Comparison of ENCODE assay signal across 1 cellular context in genomic region chr2:101361519-101361918, GRCh38.
TF ChIP-seq lines count a peak whose summit lies in the region.

No MANE protein-coding gene starts in this region.

TF ChIP-seq in A549, 52 proteins besides CTCF, POLR2A, EP300 and RAD21 (continued from another document):
- TF ChIP-seq USF2 (IDR thresholded peaks at IDR 0.05) (no peak), MAZ (IDR thresholded peaks at IDR 0.05; ENCODE audit: borderline replicate concordance, low read depth, low read length) (no peak), CHD4 (IDR thresholded peaks at IDR 0.05; ENCODE audit: borderline replicate concordance) (no peak), ZFP36 (IDR thresholded peaks at IDR 0.05; ENCODE audit: borderline replicate concordance, partially characterized antibody) (no peak), HOXB5 (CRISPR knock-in tag; IDR thresholded peaks at IDR 0.05) (no peak), EHF (CRISPR knock-in tag; IDR thresholded peaks at IDR 0.05) (no peak), CHD2 (IDR thresholded peaks at IDR 0.05; ENCODE audit: low read length, partially characterized antibody) (no peak)
